ENCODE assay signal across 13 cellular contexts in the genomic region with DNA sequence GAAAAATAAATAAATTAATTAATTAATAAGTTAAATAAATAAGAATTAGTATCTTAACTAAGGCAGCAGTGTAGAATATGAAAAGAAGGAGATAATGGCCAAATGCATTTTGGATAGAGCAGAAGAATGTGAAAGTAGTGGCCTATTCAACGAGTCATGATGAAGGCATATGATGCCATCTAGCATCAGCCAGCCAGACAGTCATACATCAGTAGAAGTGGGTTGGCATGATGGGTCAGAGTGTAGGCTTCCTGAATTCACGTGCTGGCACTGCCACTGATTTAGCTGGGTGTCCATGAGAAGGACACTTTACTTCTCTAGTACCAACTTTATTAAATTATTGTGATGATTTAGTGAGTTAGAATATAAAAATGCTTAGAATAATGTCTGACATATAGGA.
"Had no signal": no experiment of that assay in that cellular context is flagged by ENCODE, and none has a peak within 500 bp of the region (broad histone marks: within the 10 kb centered on the region; RNA-seq: fewer than 3 reads in every experiment).

No MANE protein-coding gene starts in this region.

- H3K4me3 ChIP-seq: pancreas had no signal

- H3K4me1 ChIP-seq: pancreas had no signal

- H3K27ac ChIP-seq: pancreas had no signal

- H3K27me3 Mint-ChIP-seq: activated B cell treated with CpG ODN at 0.5 μM for 24 hours; activated CD4-positive, alpha-beta T cell treated with anti-CD3 and anti-CD28 coated beads, Interleukin-2, amount 10 ng/mL, durations not matched to agents 24 days and 14 days; activated naive CD8-positive, alpha-beta T cell treated with anti-CD3 and anti-CD28 coated beads for 36 hours; naive thymus-derived CD8-positive, alpha-beta T cell had no signal

- H3K4me3 Mint-ChIP-seq: activated B cell treated with CpG ODN at 0.5 μM for 24 hours; activated CD4-positive, alpha-beta T cell treated with anti-CD3 and anti-CD28 coated beads, Interleukin-2, amount 10 ng/mL, durations not matched to agents 24 days and 14 days; activated CD8-positive, alpha-beta T cell treated with anti-CD3 and anti-CD28 coated beads, Interleukin-2, amount 10 ng/mL, durations not matched to agents 7 days and 5 days; activated naive CD8-positive, alpha-beta T cell treated with anti-CD3 and anti-CD28 coated beads for 36 hours; activated T-helper 1 cell treated with anti-CD3 and anti-CD28 coated beads, Interleukin-12 subunit alpha, Interleukin-12 subunit beta, Interleukin-2, Interleukin-4 antibody, amounts not matched to agents 30 ng/mL and 10 ng/mL and 1 ng/mL, durations not matched to agents 14 hours and 24 hours and 36 hours; naive thymus-derived CD8-positive, alpha-beta T cell had no signal

- H3K27me3 ChIP-seq: pancreas had no signal

- H3K36me3 Mint-ChIP-seq: activated naive CD8-positive, alpha-beta T cell treated with anti-CD3 and anti-CD28 coated beads for 36 hours; naive thymus-derived CD8-positive, alpha-beta T cell had no signal

- H3K27ac Mint-ChIP-seq: activated B cell treated with CpG ODN at 0.5 μM for 24 hours; activated CD4-positive, alpha-beta T cell treated with anti-CD3 and anti-CD28 coated beads, Interleukin-2, amount 10 ng/mL, durations not matched to agents 24 days and 14 days; activated CD8-positive, alpha-beta T cell treated with anti-CD3 and anti-CD28 coated beads, Interleukin-2, amount 10 ng/mL, durations not matched to agents 7 days and 5 days; activated naive CD8-positive, alpha-beta T cell treated with anti-CD3 and anti-CD28 coated beads for 36 hours; activated T-helper 1 cell treated with anti-CD3 and anti-CD28 coated beads, Interleukin-12 subunit alpha, Interleukin-12 subunit beta, Interleukin-2, Interleukin-4 antibody, amounts not matched to agents 30 ng/mL and 10 ng/mL and 1 ng/mL, durations not matched to agents 14 hours and 24 hours and 36 hours; naive thymus-derived CD8-positive, alpha-beta T cell had no signal

- H3K36me3 ChIP-seq: pancreas had no signal

- ATAC-seq: activated CD8-positive, alpha-beta T cell treated with anti-CD3 and anti-CD28 coated beads, Interleukin-2, amount 10 ng/mL, durations not matched to agents 7 days and 5 days; left ventricle myocardium superior; naive thymus-derived CD8-positive, alpha-beta T cell had no signal

- H3K4me1 Mint-ChIP-seq: activated B cell treated with CpG ODN at 0.5 μM for 24 hours; activated CD4-positive, alpha-beta T cell treated with anti-CD3 and anti-CD28 coated beads, Interleukin-2, amount 10 ng/mL, durations not matched to agents 24 days and 14 days; activated naive CD8-positive, alpha-beta T cell treated with anti-CD3 and anti-CD28 coated beads for 36 hours had no signal

- FAIRE-seq: pancreas, TTC549 had no signal

- DNase-seq: activated B cell treated with CpG ODN at 0.5 μM for 24 hours; activated CD4-positive, alpha-beta T cell treated with anti-CD3 and anti-CD28 coated beads, Interleukin-2, amount 10 ng/mL, durations not matched to agents 24 days and 14 days; activated CD8-positive, alpha-beta memory T cell treated with anti-CD3 and anti-CD28 coated beads, Interleukin-2, amount 50 U/mL, for 48 hours; activated CD8-positive, alpha-beta T cell treated with anti-CD3 and anti-CD28 coated beads, Interleukin-2, amount 10 ng/mL, durations not matched to agents 7 days and 5 days; activated naive CD8-positive, alpha-beta T cell treated with anti-CD3 and anti-CD28 coated beads for 36 hours; effector CD4-positive, alpha-beta T cell; left ventricle myocardium superior; naive thymus-derived CD8-positive, alpha-beta T cell; pancreas; stimulated activated CD4-positive, alpha-beta T cell treated with anti-CD3 and anti-CD28 coated beads, Interleukin-12 subunit alpha, Interleukin-12 subunit beta, amount 100 ng/mL, for 4 hours; stimulated activated CD4-positive, alpha-beta T cell treated with anti-CD3 and anti-CD28 coated beads, Interleukin-2, amount 100 ng/mL, for 24 hours had no signal

- H3K9me3 ChIP-seq: pancreas had no signal

- H3K9me3 Mint-ChIP-seq: activated B cell treated with CpG ODN at 0.5 μM for 24 hours; activated T-helper 1 cell treated with anti-CD3 and anti-CD28 coated beads, Interleukin-12 subunit alpha, Interleukin-12 subunit beta, Interleukin-2, Interleukin-4 antibody, amounts not matched to agents 30 ng/mL and 10 ng/mL and 1 ng/mL, durations not matched to agents 14 hours and 24 hours and 36 hours had no signal
